ENCODE assay signal across 16 cellular contexts in the genomic region with DNA sequence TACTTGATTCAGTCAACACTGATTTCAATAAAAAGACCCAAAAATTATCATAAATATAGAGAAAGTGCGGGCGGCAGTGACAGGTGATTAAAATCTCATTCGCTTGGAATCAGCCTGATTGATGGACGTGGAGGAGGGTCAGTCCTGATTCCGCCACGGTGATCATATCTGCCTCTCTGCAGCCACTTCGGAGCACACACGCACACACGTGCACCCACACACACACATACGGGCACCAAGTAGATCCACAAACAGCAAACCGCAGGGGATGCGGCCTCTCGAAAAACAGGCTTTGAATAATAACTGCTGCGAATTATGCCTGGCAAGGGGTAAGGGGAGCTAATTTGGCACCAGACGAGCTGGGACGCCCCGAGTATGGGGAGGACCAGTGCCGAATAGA. TPM values are rescaled to one million over a fixed set of nuclear protein-coding genes. Genes with fewer than 3 reads are reported as not detected.
DNase-seq lines count a peak whose midpoint lies in the region; ATAC-seq and TF ChIP-seq lines count a peak whose summit lies in the region.
"Had no signal": no experiment of that assay in that cellular context is flagged by ENCODE, and none has a peak within 500 bp of the region (broad histone marks: within the 10 kb centered on the region; RNA-seq: fewer than 3 reads in every experiment).

No MANE protein-coding gene starts in this region.

- H3K9me3 Mint-ChIP-seq in activated CD8-positive, alpha-beta memory T cell treated with anti-CD3 and anti-CD28 coated beads, Interleukin-2, amount 10 ng/mL, durations not matched to agents 7 days and 5 days (ENCODE audit: low read depth) = no peaks in the 10 kb centered on the region
- H3K9me3 Mint-ChIP-seq: CD14-positive monocyte; CD8-positive, alpha-beta T cell had no signal

- H3K9me3 ChIP-seq in left lung (no peaks in the 10 kb centered on the region), sigmoid colon (no peaks in the 10 kb centered on the region)

- H3K27me3 ChIP-seq in left lung (peaks cover 0 to 16% of the 10 kb centered on the region in 2 donors), sigmoid colon (no peaks in the 10 kb centered on the region)

- no peaks in the 10 kb centered on the region for H3K4me1 Mint-ChIP-seq in activated CD8-positive, alpha-beta memory T cell treated with anti-CD3 and anti-CD28 coated beads, Interleukin-2, amount 10 ng/mL, durations not matched to agents 7 days and 5 days
- H3K4me1 Mint-ChIP-seq: CD14-positive monocyte had no signal

- H3K27me3 Mint-ChIP-seq in activated CD8-positive, alpha-beta memory T cell treated with anti-CD3 and anti-CD28 coated beads, Interleukin-2, amount 10 ng/mL, durations not matched to agents 7 days and 5 days = no peaks in the 10 kb centered on the region

- H3K4me1 ChIP-seq in left lung (no peaks in the 10 kb centered on the region), sigmoid colon (no peaks in the 10 kb centered on the region)

- ATAC-seq in left lung (no peak), HG03521 (IDR thresholded peaks at IDR 0.05; ENCODE audit: unreplicated experiment) (no peak)
- ATAC-seq in activated CD8-positive, alpha-beta memory T cell treated with anti-CD3 and anti-CD28 coated beads, Interleukin-2, amount 10 ng/mL, durations not matched to agents 7 days and 5 days = no peak
- ATAC-seq: CD8-positive, alpha-beta T cell had no signal

- DNase-seq in activated effector memory CD4-positive, alpha-beta T cell treated with anti-CD3 and anti-CD28 coated beads, Interleukin-2, amount 50 U/mL, for 16 hours = peak; percentile 44
- no peak for DNase-seq in activated effector memory CD4-positive, alpha-beta T cell treated with Interleukin-2 at 50 U/mL for 16 hours
- peak; percentile 1 for DNase-seq in DMS79 (lab: John Stamatoyannopoulos, UW)
- DNase-seq in left lung = peak; percentile 20 to 23
- DNase-seq in sigmoid colon = peak; percentile 35
- no peak for DNase-seq in activated CD8-positive, alpha-beta memory T cell treated with anti-CD3 and anti-CD28 coated beads, Interleukin-2, amount 10 ng/mL, durations not matched to agents 7 days and 5 days
- DNase-seq: CD8-positive, alpha-beta T cell; COR-L47; DMS153; GF-D8; HCEC 1CT; HFFc6 had no signal

- no peaks in the 10 kb centered on the region for H3K36me3 Mint-ChIP-seq in activated CD8-positive, alpha-beta memory T cell treated with anti-CD3 and anti-CD28 coated beads, Interleukin-2, amount 10 ng/mL, durations not matched to agents 7 days and 5 days
- H3K36me3 Mint-ChIP-seq: CD14-positive monocyte; CD8-positive, alpha-beta T cell had no signal

- H3K4me3 Mint-ChIP-seq in activated CD8-positive, alpha-beta memory T cell treated with anti-CD3 and anti-CD28 coated beads, Interleukin-2, amount 10 ng/mL, durations not matched to agents 7 days and 5 days = no peak overlapping the region
- H3K4me3 Mint-ChIP-seq: CD14-positive monocyte; CD8-positive, alpha-beta T cell; HFFc6 had no signal

- H3K36me3 ChIP-seq in left lung (no peaks in the 10 kb centered on the region), sigmoid colon (no peaks in the 10 kb centered on the region)

- no peak for TF ChIP-seq EP300 in sigmoid colon (IDR thresholded peaks at IDR 0.05)

- WGBS in sigmoid colon, 2 donors = 88 to 92% methylated on average over 18 of the region's 18 CpGs

- no peak overlapping the region for H3K27ac ChIP-seq in left lung
- H3K27ac ChIP-seq in sigmoid colon = no peak overlapping the region
- H3K27ac ChIP-seq: 22Rv1, HL-60 had no signal

- H3K27ac Mint-ChIP-seq in activated CD8-positive, alpha-beta memory T cell treated with anti-CD3 and anti-CD28 coated beads, Interleukin-2, amount 10 ng/mL, durations not matched to agents 7 days and 5 days = no peak overlapping the region
- H3K27ac Mint-ChIP-seq: CD14-positive monocyte; CD8-positive, alpha-beta T cell; HFFc6 had no signal

- CTCF ChIA-PET in activated CD8-positive, alpha-beta memory T cell treated with anti-CD3 and anti-CD28 coated beads, Interleukin-2, amount 10 ng/mL, durations not matched to agents 7 days and 5 days (lab: Charles Lee) = no interaction called here

- intact Hi-C loops in left lung (cut with DNase I) = no loop called here
- intact Hi-C loops in sigmoid colon (cut with DNase I) = no loop called here

- TF ChIP-seq POLR2A in sigmoid colon (IDR thresholded peaks at IDR 0.05) = no peak

- no peak for TF ChIP-seq CTCF in left lung (IDR thresholded peaks at IDR 0.05)
- TF ChIP-seq CTCF in sigmoid colon (IDR thresholded peaks at IDR 0.05) = no peak

- no peak overlapping the region for H3K4me3 ChIP-seq in left lung
- no peak overlapping the region for H3K4me3 ChIP-seq in sigmoid colon

RNA-seq across cellular contexts. Expression of a gene that starts 31.1 kb away (rescaled TPM):
- total RNA-seq in left lung = under 1 TPM in 1 of 2 donors, not detected in 1; 0.10 TPM
- total RNA-seq in sigmoid colon = 1 to 10 TPM; 4.3 to 8.9 (median 5.8) TPM
- polyA plus RNA-seq in sigmoid colon = 1 to 10 TPM in 2 of 3 donors, not detected in 1; 1.2 to 1.3 TPM
- total RNA-seq in activated CD8-positive, alpha-beta memory T cell treated with anti-CD3 and anti-CD28 coated beads, Interleukin-2, amount 10 ng/mL, durations not matched to agents 7 days and 5 days = not detected
- total RNA-seq: CD8-positive, alpha-beta T cell had no signal
- polyA plus RNA-seq: CD14-positive monocyte had no signal

Comparison
In these comparisons a context has a peak if more than half of its experiments do, and no peak if none do; other contexts are left out.
1. DNase-seq: peak in activated effector memory CD4-positive, alpha-beta T cell treated with anti-CD3 and anti-CD28 coated beads, Interleukin-2, amount 50 U/mL, for 16 hours (single experiment), DMS79 (single experiment), left lung (2 of 2) and sigmoid colon (single experiment); none in activated effector memory CD4-positive, alpha-beta T cell treated with Interleukin-2 at 50 U/mL for 16 hours (single experiment) and activated CD8-positive, alpha-beta memory T cell treated with anti-CD3 and anti-CD28 coated beads, Interleukin-2, amount 10 ng/mL, durations not matched to agents 7 days and 5 days (single experiment).
2. RNA of a gene that starts 31.1 kb away (total RNA-seq): 4.3 to 8.9 TPM in sigmoid colon; 0.10 TPM in left lung and not detected in activated CD8-positive, alpha-beta memory T cell treated with anti-CD3 and anti-CD28 coated beads, Interleukin-2, amount 10 ng/mL, durations not matched to agents 7 days and 5 days; every median in the first group is over 4 times any median in the second.